16 cellular contexts compared by ENCODE assay signal in the genomic region with DNA sequence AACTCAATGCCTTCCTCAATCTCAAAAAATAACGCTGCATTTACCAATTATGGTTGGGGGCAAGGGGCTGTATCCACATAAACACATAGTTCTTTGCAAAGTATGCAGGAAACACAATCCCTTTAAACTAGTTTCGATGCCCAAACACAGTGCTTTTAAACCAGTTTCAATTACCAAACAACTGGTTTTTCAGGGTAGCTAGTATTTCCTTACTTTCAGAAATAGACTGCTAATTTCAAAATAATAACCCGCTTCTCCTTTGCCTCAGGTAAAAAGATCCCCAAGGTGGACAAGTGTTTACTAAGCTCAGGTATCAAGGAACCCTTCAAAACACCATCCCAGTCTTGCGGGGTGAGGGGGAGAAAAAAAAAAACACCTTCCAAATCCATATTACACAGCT. TPM values are rescaled to one million over a fixed set of nuclear protein-coding genes. Genes with fewer than 3 reads are reported as not detected.
DNase-seq lines count a peak whose midpoint lies in the region; ATAC-seq and TF ChIP-seq lines count a peak whose summit lies in the region.
"Had no signal": no experiment of that assay in that cellular context is flagged by ENCODE, and none has a peak within 500 bp of the region (broad histone marks: within the 10 kb centered on the region; RNA-seq: fewer than 3 reads in every experiment).

No MANE protein-coding gene starts in this region.

- POLR2A ChIA-PET in PC-9 (lab: Charles Lee; ENCODE audit: unreplicated experiment), result no interaction called here

- TF ChIP-seq POLR2A in erythroblast (IDR thresholded peaks at IDR 0.05; ENCODE audit: low read length), result no peak

- DNase-seq in activated T-cell treated with anti-CD3 and anti-CD28 coated beads, Interleukin-2, amount 50 U/mL, for 72 hours, result no peak
- DNase-seq in activated T-cell treated with anti-CD3 and anti-CD28 coated beads, Interleukin-2, amount 50 U/mL, for 1 hour, result no peak
- peak in 1 of 2 experiments; percentile 76 for DNase-seq in PC-9
- DNase-seq in fibroblast of villous mesenchyme (ENCODE audit: low read depth), result no peak
- DNase-seq in smooth muscle cell (lab: John Stamatoyannopoulos, UW; ENCODE audit: unreplicated experiment), result no peak
- no peak for DNase-seq in erythroblast (lab: John Stamatoyannopoulos, UW)
- no peak for DNase-seq in activated CD8-positive, alpha-beta memory T cell treated with anti-CD3 and anti-CD28 coated beads, Interleukin-2, amount 50 U/mL, for 4 hours
- DNase-seq: activated CD8-positive, alpha-beta memory T cell treated with anti-CD3 and anti-CD28 coated beads, Interleukin-2, amount 10 ng/mL, durations not matched to agents 7 days and 5 days; GF-D8; naive B cell; testis had no signal

- H3K27me3 ChIP-seq in PC-9 (ENCODE audit: insufficient read depth, low read depth) (no peaks in the 10 kb centered on the region), smooth muscle cell (ENCODE audit: low read depth) (no peaks in the 10 kb centered on the region)
- H3K27me3 ChIP-seq: testis had no signal

- 52% methylated on average over 4 of the region's 4 CpGs for WGBS in smooth muscle cell (ENCODE audit: low lambda C conversion rate)

- peak overlapping the region; percentile 92 for H3K27ac ChIP-seq in PC-9
- H3K27ac ChIP-seq in smooth muscle cell (ENCODE audit: low read depth), result peak overlapping the region; percentile 68
- H3K27ac ChIP-seq: KMS-11, testis had no signal

- peak overlapping the region; percentile 68 for H3K27ac Mint-ChIP-seq in activated T-cell treated with anti-CD3 and anti-CD28 coated beads, Interleukin-2, amount 50 U/mL, for 72 hours
- H3K27ac Mint-ChIP-seq: activated CD8-positive, alpha-beta memory T cell treated with anti-CD3 and anti-CD28 coated beads, Interleukin-2, amount 10 ng/mL, durations not matched to agents 7 days and 5 days; activated naive CD4-positive, alpha-beta T cell treated with anti-CD3 and anti-CD28 coated beads, Interleukin-2, amount 10 ng/mL, durations not matched to agents 7 days and 5 days; naive B cell had no signal

- no peak for TF ChIP-seq CTCF in PC-9 (conservative IDR thresholded peaks at IDR 0.05)
- TF ChIP-seq CTCF in fibroblast of villous mesenchyme (IDR thresholded peaks at IDR 0.05; ENCODE audit: insufficient read depth, low read depth, low read length), result no peak
- no peak for TF ChIP-seq CTCF in smooth muscle cell (IDR thresholded peaks at IDR 0.05; ENCODE audit: borderline replicate concordance, insufficient read depth, poor library complexity, severe bottlenecking)

- H3K4me3 ChIP-seq in PC-9 (peak overlapping the region; percentile 37; the same call in 1 of the 2 replicates), fibroblast of villous mesenchyme (ENCODE audit: low read depth, low read length) (peak overlapping the region; percentile 70), smooth muscle cell (peak overlapping the region; percentile 91)
- H3K4me3 ChIP-seq: testis had no signal

- peak overlapping the region; percentile 32 for H3K9ac ChIP-seq in smooth muscle cell (ENCODE audit: low read depth)
- H3K9ac ChIP-seq: KMS-11 had no signal

- H3K9me3 Mint-ChIP-seq in activated T-cell treated with anti-CD3 and anti-CD28 coated beads, Interleukin-2, amount 50 U/mL, for 72 hours, result no peaks in the 10 kb centered on the region
- H3K9me3 Mint-ChIP-seq: activated naive CD4-positive, alpha-beta T cell treated with anti-CD3 and anti-CD28 coated beads, Interleukin-2, amount 10 ng/mL, durations not matched to agents 7 days and 5 days; CD8-positive, alpha-beta memory T cell; naive B cell had no signal

- H3K79me2 ChIP-seq in PC-9 (ENCODE audit: low read depth) (no peaks in the 10 kb centered on the region), smooth muscle cell (ENCODE audit: low read depth) (peaks cover 76% of the 10 kb centered on the region)

- 0 out of 2 replicates have a peak overlapping the region, but pooled peaks have one; percentile 5 for H2AFZ ChIP-seq in PC-9
- H2AFZ ChIP-seq in smooth muscle cell (ENCODE audit: low read depth), result no peak overlapping the region

- no peaks in the 10 kb centered on the region for H3K9me3 ChIP-seq in PC-9 (ENCODE audit: insufficient read depth, low read depth)
- H3K9me3 ChIP-seq in smooth muscle cell (replicated peaks; ENCODE audit: low read depth), result no peaks in the 10 kb centered on the region
- H3K9me3 ChIP-seq: testis had no signal

- H3K27me3 Mint-ChIP-seq in activated T-cell treated with anti-CD3 and anti-CD28 coated beads, Interleukin-2, amount 50 U/mL, for 72 hours (ENCODE audit: low read depth), result peaks cover 27% of the 10 kb centered on the region

- H3K4me2 ChIP-seq in PC-9 (peak overlapping the region; percentile 70), smooth muscle cell (peak overlapping the region; percentile 91)
- H3K4me2 ChIP-seq: KMS-11 had no signal

- H3K36me3 ChIP-seq in PC-9 (ENCODE audit: low read depth), result no peaks in the 10 kb centered on the region
- no peaks in the 10 kb centered on the region for H3K36me3 ChIP-seq in smooth muscle cell (ENCODE audit: low read depth)

- H3K9me2 ChIP-seq in PC-9 (ENCODE audit: insufficient read depth), result no peaks in the 10 kb centered on the region

- CTCF ChIA-PET in PC-9 (lab: Charles Lee), result no interaction called here

- no TSS peak for BruUV-seq in PC-9 (replicated peaks; lab: Mats Ljungman, UMichigan)

- peaks cover 32% of the 10 kb centered on the region for H3K4me1 Mint-ChIP-seq in activated T-cell treated with anti-CD3 and anti-CD28 coated beads, Interleukin-2, amount 50 U/mL, for 72 hours (ENCODE audit: low read depth)

- H3K4me1 ChIP-seq in PC-9 (replicated peaks; ENCODE audit: insufficient read depth) (peaks cover 20% of the 10 kb centered on the region), smooth muscle cell (ENCODE audit: low read depth) (peaks cover 36% of the 10 kb centered on the region)

- H3K36me3 Mint-ChIP-seq in activated T-cell treated with anti-CD3 and anti-CD28 coated beads, Interleukin-2, amount 50 U/mL, for 72 hours (ENCODE audit: insufficient read depth in 2 of 2), result peaks cover 0 to 3% of the 10 kb centered on the region in 2 donors
- H3K36me3 Mint-ChIP-seq: activated CD8-positive, alpha-beta memory T cell treated with anti-CD3 and anti-CD28 coated beads, Interleukin-2, amount 10 ng/mL, durations not matched to agents 7 days and 5 days; activated naive CD4-positive, alpha-beta T cell treated with anti-CD3 and anti-CD28 coated beads, Interleukin-2, amount 10 ng/mL, durations not matched to agents 7 days and 5 days; naive B cell had no signal

- H4K20me1 ChIP-seq in PC-9 (ENCODE audit: insufficient read depth) (no peaks in the 10 kb centered on the region), smooth muscle cell (ENCODE audit: low read depth) (peaks cover 34% of the 10 kb centered on the region)

- no peak for ATAC-seq in activated T-cell treated with anti-CD3 and anti-CD28 coated beads, Interleukin-2, amount 50 U/mL, for 72 hours (replicated peaks in 1 of 2)
- no peak for ATAC-seq in HG03442 (IDR thresholded peaks at IDR 0.05; ENCODE audit: unreplicated experiment)
- ATAC-seq: activated CD4-positive, CD25-positive, alpha-beta regulatory T cell treated with anti-CD3 and anti-CD28 coated beads, Interleukin-2, amount 50 U/mL, for 24 hours; activated CD8-positive, alpha-beta memory T cell treated with anti-CD3 and anti-CD28 coated beads, Interleukin-2, amount 10 ng/mL, durations not matched to agents 7 days and 5 days had no signal

- H3F3A ChIP-seq in PC-9 (ENCODE audit: insufficient read depth, low read depth) (peaks cover 18% of the 10 kb centered on the region), smooth muscle cell (ENCODE audit: low read depth) (peaks cover 12% of the 10 kb centered on the region)

- H3K4me3 Mint-ChIP-seq in activated T-cell treated with anti-CD3 and anti-CD28 coated beads, Interleukin-2, amount 50 U/mL, for 72 hours, result peak overlapping the region in 1 of 2 donors; percentile 98
- H3K4me3 Mint-ChIP-seq: activated CD8-positive, alpha-beta memory T cell treated with anti-CD3 and anti-CD28 coated beads, Interleukin-2, amount 10 ng/mL, durations not matched to agents 7 days and 5 days; activated naive CD4-positive, alpha-beta T cell treated with anti-CD3 and anti-CD28 coated beads, Interleukin-2, amount 10 ng/mL, durations not matched to agents 7 days and 5 days had no signal

- intact Hi-C loops in PC-9 (cut with micrococcal nuclease; ENCODE audit: unreplicated experiment), result no loop called here

RNA-seq across cellular contexts. Expression of a gene that starts 2.8 kb away (rescaled TPM):
- 1 to 10 TPM; 3.3 to 5.9 TPM for total RNA-seq in activated T-cell treated with anti-CD3 and anti-CD28 coated beads, Interleukin-2, amount 50 U/mL, for 72 hours
- total RNA-seq in PC-9 (2021), result not detected in 2 replicates
- 5.6 and 6.1 TPM in 2 replicates for total RNA-seq in fibroblast of villous mesenchyme
- 37.0 and 37.2 TPM in 2 replicates for total RNA-seq in smooth muscle cell
- 14.9 and 18.9 TPM in 2 replicates for polyA plus RNA-seq in smooth muscle cell

Comparison
In these comparisons a context has a peak if more than half of its experiments do, and no peak if none do; other contexts are left out.
1. H3K4me3 ChIP-seq: peak in every context shown above with its lines; median percentile 91 in smooth muscle cell; 70 in fibroblast of villous mesenchyme; 37 in PC-9.